ENCODE assay signal across 13 cellular contexts in genomic region chr22:31271485-31271884, GRCh38. TPM values are rescaled to one million over a fixed set of nuclear protein-coding genes. Genes with fewer than 3 reads are reported as not detected.
A peak's percentile ranks its signal among the peaks of the same experiment; 100 is the strongest.
DNase-seq lines count a peak whose midpoint lies in the region; ATAC-seq and TF ChIP-seq lines count a peak whose summit lies in the region.
"Had no signal": no experiment of that assay in that cellular context is flagged by ENCODE, and none has a peak within 500 bp of the region (broad histone marks: within the 10 kb centered on the region; RNA-seq: fewer than 3 reads in every experiment).

No MANE protein-coding gene starts in this region.

- no peaks in the 10 kb centered on the region for H3K27me3 Mint-ChIP-seq in central memory CD8-positive, alpha-beta T cell

- peak; percentile 38 for DNase-seq in EH (ENCODE audit: low read depth)
- DNase-seq in central memory CD8-positive, alpha-beta T cell (ENCODE audit: low spot score in 2 of 2): no peak
- peak; percentile 60 for DNase-seq in myocyte (ENCODE audit: low read depth)
- no peak for DNase-seq in lower leg skin (ENCODE audit: low spot score in 2 of 2)
- no peak for DNase-seq in NCI-H226
- DNase-seq: activated T-cell treated with anti-CD3 and anti-CD28 coated beads for 4 hours, NCI-H1092 treated with DMSO at 0.1 percent for 48 hours, nucleus accumbens, T-helper 9 cell had no signal

- TF ChIP-seq POLR2A in lower leg skin (IDR thresholded peaks at IDR 0.05): no peak

- ATAC-seq in central memory CD8-positive, alpha-beta T cell (replicated peaks; ENCODE audit: extremely low read depth, poor library complexity, severe bottlenecking): no peak
- no peak for ATAC-seq in GM18861 (IDR thresholded peaks at IDR 0.05; ENCODE audit: unreplicated experiment)
- ATAC-seq in HG03521 (IDR thresholded peaks at IDR 0.05; ENCODE audit: unreplicated experiment): no peak

- 89 to 93% methylated on average over 3 of the region's 3 CpGs for WGBS in lower leg skin, 2 donors

- peak overlapping the region; percentile 31 for H3K27ac ChIP-seq in 22Rv1
- H3K27ac ChIP-seq: C4-2B had no signal

- intact Hi-C loops in lower leg skin (cut with DNase I; ENCODE audit: low total_unique reads): no loop called here

- no peak overlapping the region for H3K4me3 ChIP-seq in lower leg skin (ENCODE audit: low read depth, poor library complexity, severe bottlenecking)

- peaks cover 20% of the 10 kb centered on the region for H3K4me1 Mint-ChIP-seq in central memory CD8-positive, alpha-beta T cell

- H3K27ac Mint-ChIP-seq in central memory CD8-positive, alpha-beta T cell (ENCODE audit: low read depth): peak overlapping the region; percentile 17

- peaks cover 31% of the 10 kb centered on the region for H3K36me3 Mint-ChIP-seq in central memory CD8-positive, alpha-beta T cell (ENCODE audit: insufficient read depth)

- no peak overlapping the region for H3K4me3 Mint-ChIP-seq in central memory CD8-positive, alpha-beta T cell

- H3K9me3 Mint-ChIP-seq in central memory CD8-positive, alpha-beta T cell: no peaks in the 10 kb centered on the region

- TF ChIP-seq CTCF in 22Rv1 (IDR thresholded peaks at IDR 0.05) (no peak), lower leg skin (IDR thresholded peaks at IDR 0.05) (no peak)

RNA-seq across cellular contexts. Expression of gene PIK3IP1, which starts 20.8 kb away (rescaled TPM):
- total RNA-seq in myocyte (10.9 and 16.0 TPM in 2 replicates), lower leg skin (100 to 1,000 TPM in 3 of 4 donors, 10 to 100 TPM in 1; 84.8 to 162 (median 120) TPM)
- polyA plus RNA-seq in myocyte (2012): 33.3 TPM

RNA-seq across cellular contexts. Expression of gene LIMK2, which starts 59.4 kb away (rescaled TPM):
- total RNA-seq in myocyte: 67.3 and 97.7 TPM in 2 replicates
- 99.8 TPM for polyA plus RNA-seq in myocyte (2012)
- total RNA-seq in lower leg skin: 100 to 1,000 TPM; 135 to 218 (median 168) TPM

Comparison
In these comparisons a context has a peak if more than half of its experiments do, and no peak if none do; other contexts are left out.
1. DNase-seq: peak in EH (single experiment) and myocyte (single experiment); none in central memory CD8-positive, alpha-beta T cell (0 of 2), lower leg skin (0 of 2) and NCI-H226 (single experiment).